In the genomic region with DNA sequence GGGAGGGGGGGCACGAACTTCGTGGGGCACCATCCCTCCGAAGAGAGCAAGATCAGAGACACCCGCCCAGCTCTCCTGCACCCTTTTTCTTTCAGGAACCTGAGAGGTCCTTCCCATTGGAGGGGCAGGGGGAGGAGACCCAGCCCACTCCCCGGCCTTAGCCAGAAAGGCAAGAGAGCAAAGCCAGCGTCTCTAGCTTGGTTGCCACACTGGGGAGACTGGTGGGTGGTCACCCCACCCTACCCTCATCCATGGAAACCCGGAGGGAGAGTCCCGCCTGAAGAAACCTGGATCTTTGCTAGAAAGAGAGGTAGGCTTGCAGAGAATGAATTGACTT, we compare ENCODE assay signal across 8 cellular contexts. TPM values are rescaled to one million over a fixed set of nuclear protein-coding genes. Genes with fewer than 3 reads are reported as not detected.
DNase-seq lines count a peak whose midpoint lies in the region; ATAC-seq and TF ChIP-seq lines count a peak whose summit lies in the region.

No MANE protein-coding gene starts in this region.

- TF ChIP-seq CTCF in WI38 (IDR thresholded peaks at IDR 0.05; ENCODE audit: low read depth, low read length) (no peak), heart right ventricle (IDR thresholded peaks at IDR 0.05) (no peak)

- intact Hi-C loops in heart right ventricle (cut with DNase I), result loop anchor here in 9 of 10 donors (1.0 to 10.0 kb wide), 16 partner anchors 45 to 292 kb away; a partner anchor contains a TSS

- H3K36me3 ChIP-seq in heart right ventricle, result peaks cover 0 to 5% (median 0%) of the 10 kb centered on the region in 9 donors

- H3K9me3 ChIP-seq in heart right ventricle, result no peaks in the 10 kb centered on the region

- peak overlapping the region; percentile 80 for H3K4me3 ChIP-seq in WI38 (ENCODE audit: low read depth, low read length)
- peak overlapping the region; percentile 64 to 88 (median 80) for H3K4me3 ChIP-seq in heart right ventricle
- H3K4me3 ChIP-seq in skeletal muscle cell (ENCODE audit: low read depth, low read length), result peak overlapping the region; percentile 82

- no peaks in the 10 kb centered on the region for H3K27me3 ChIP-seq in heart right ventricle

- 0 to 1% methylated on average over 8 of the region's 8 CpGs for WGBS in heart right ventricle, 2 donors

- H3K27ac ChIP-seq in heart right ventricle, result peak overlapping the region; percentile 61 to 97 (median 89)

- DNase-seq in DMS53 (lab: John Stamatoyannopoulos, UW) (peak; percentile 79), DMS53 treated with DMSO at 0.1 percent for 48 hours (lab: John Stamatoyannopoulos, UW; ENCODE audit: unreplicated experiment) (no peak), heart right ventricle (no peak), skeletal muscle cell (ENCODE audit: low read depth) (no peak), NCI-H2171 (lab: John Stamatoyannopoulos, UW) (no peak), NCI-H187 (lab: John Stamatoyannopoulos, UW) (no peak)

- H3K4me1 ChIP-seq in heart right ventricle, result peaks cover 17 to 63% (median 43%) of the 10 kb centered on the region in 9 donors

- ATAC-seq in heart right ventricle (peak; percentile 12 to 40 (median 21)), GM21390 (IDR thresholded peaks at IDR 0.05; ENCODE audit: unreplicated experiment) (no peak)

RNA-seq across cellular contexts. Expression of a gene that starts 0.2 kb away (rescaled TPM):
- total RNA-seq in heart right ventricle, result 100 to 1,000 TPM in 8 of 10 donors, 10 to 100 TPM in 2; 85.2 to 224 (median 125) TPM
- 10 to 100 TPM; 64.2 to 85.6 TPM for polyA plus RNA-seq in heart right ventricle
